Comparison of ENCODE assay signal across 8 cellular contexts in genomic region chr14:73136085-73136386, GRCh38. TPM values are rescaled to one million over a fixed set of nuclear protein-coding genes. Genes with fewer than 3 reads are reported as not detected.
DNase-seq lines count a peak whose midpoint lies in the region; ATAC-seq, FAIRE-seq and TF ChIP-seq lines count a peak whose summit lies in the region.

No MANE protein-coding gene starts in this region.

- peak overlapping the region; percentile 99 for H3K27ac Mint-ChIP-seq in activated naive CD8-positive, alpha-beta T cell treated with anti-CD3 and anti-CD28 coated beads, Interleukin-2, amount 10 ng/mL, durations not matched to agents 7 days and 5 days

- peaks cover 0 to 4% of the 10 kb centered on the region in 2 experiments for H3K36me3 ChIP-seq in SK-N-SH (replicated peaks in 1 of 2; ENCODE audit: control insufficient read depth in 1 of 2, insufficient read depth in 2 of 2, low read length in 1 of 2)
- peaks cover 0 to 2% of the 10 kb centered on the region in 2 experiments for H3K36me3 ChIP-seq in keratinocyte (ENCODE audit: control insufficient read depth in 2 of 2, extremely low read depth in 1 of 2, insufficient read depth in 2 of 2, low read length in 2 of 2)
- no peaks in the 10 kb centered on the region for H3K36me3 ChIP-seq in subcutaneous abdominal adipose tissue (ENCODE audit: control insufficient read depth in 5 of 5, insufficient read depth in 5 of 5, low read length in 5 of 5)

- no peak for FAIRE-seq in keratinocyte (lab: Jason Lieb, UNC)

- H3K9me3 Mint-ChIP-seq in activated naive CD8-positive, alpha-beta T cell treated with anti-CD3 and anti-CD28 coated beads, Interleukin-2, amount 10 ng/mL, durations not matched to agents 7 days and 5 days: peaks cover 15% of the 10 kb centered on the region

- H3K4me2 ChIP-seq in SK-N-SH (peak overlapping the region; percentile 72), keratinocyte (ENCODE audit: control insufficient read depth, extremely low read depth, insufficient read depth, low read depth, low read length) (peak overlapping the region; percentile 86)

- H3K27me3 Mint-ChIP-seq in activated naive CD8-positive, alpha-beta T cell treated with anti-CD3 and anti-CD28 coated beads, Interleukin-2, amount 10 ng/mL, durations not matched to agents 7 days and 5 days: no peaks in the 10 kb centered on the region

- ATAC-seq in SK-N-SH treated with all-trans-retinoic acid at 6 μM for 48 hours: no peak
- no peak for ATAC-seq in activated naive CD8-positive, alpha-beta T cell treated with anti-CD3 and anti-CD28 coated beads, Interleukin-2, amount 10 ng/mL, durations not matched to agents 7 days and 5 days (ENCODE audit: low read depth)
- no peak for ATAC-seq in GM18873 (IDR thresholded peaks at IDR 0.05; ENCODE audit: low FRiP score, unreplicated experiment)
- ATAC-seq in GM19035 (IDR thresholded peaks at IDR 0.05; ENCODE audit: unreplicated experiment): no peak

- TF ChIP-seq EP300 in SK-N-SH (IDR thresholded peaks at IDR 0.05; ENCODE audit: borderline replicate concordance in 1 of 2, low read depth in 1 of 2, low read length in 1 of 2): no peak

- no peaks in the 10 kb centered on the region for H3K9me3 ChIP-seq in SK-N-SH
- no peaks in the 10 kb centered on the region for H3K9me3 ChIP-seq in keratinocyte (ENCODE audit: control insufficient read depth, low read depth, low read length)
- peaks cover 0 to 2% (median 0%) of the 10 kb centered on the region in 5 donors for H3K9me3 ChIP-seq in subcutaneous abdominal adipose tissue (ENCODE audit: control insufficient read depth in 5 of 5, low read length in 5 of 5)

- H3K4me1 ChIP-seq in SK-N-SH (ENCODE audit: control insufficient read depth in 1 of 2, insufficient read depth in 2 of 2, low read depth in 1 of 2, low read length in 1 of 2): peaks cover 4 to 5% of the 10 kb centered on the region in 2 experiments; a peak in 1 of 4 replicates
- H3K4me1 ChIP-seq in keratinocyte (ENCODE audit: control insufficient read depth, extremely low read depth, insufficient read depth, low read length): peaks cover 8% of the 10 kb centered on the region
- peaks cover 9 to 19% (median 17%) of the 10 kb centered on the region in 5 donors for H3K4me1 ChIP-seq in subcutaneous abdominal adipose tissue (ENCODE audit: control insufficient read depth in 5 of 5, insufficient read depth in 5 of 5, low read length in 5 of 5)

- no peak for TF ChIP-seq CTCF in SK-N-SH (IDR thresholded peaks at IDR 0.05)
- TF ChIP-seq CTCF in keratinocyte (optimal IDR thresholded peaks at IDR 0.05 in 1 of 3, IDR thresholded peaks at IDR 0.05 in 1 of 3, conservative IDR thresholded peaks at IDR 0.05 in 1 of 3; ENCODE audit: extremely low read depth in 1 of 3, insufficient read depth in 2 of 3, low read length in 3 of 3): no peak

- H3K9ac ChIP-seq in SK-N-SH: peak overlapping the region; percentile 95; the same call in 1 of the 2 replicates
- peak overlapping the region; percentile 95 for H3K9ac ChIP-seq in keratinocyte (ENCODE audit: control insufficient read depth, extremely low read depth, insufficient read depth, low read length)
- H3K9ac ChIP-seq in subcutaneous abdominal adipose tissue (ENCODE audit: low read length in 5 of 5): peak overlapping the region in 4 of 5 donors; percentile 72 to 95 (median 84)

- dilution Hi-C loops in keratinocyte (cut with MboI; ENCODE audit: extremely low pct_ligation_motif_present, low sequenced_read_pairs): no loop called here

- DNase-seq in SK-N-SH (no peak), keratinocyte (ENCODE audit: low read depth, low spot score) (no peak), AG20443 (ENCODE audit: low spot score) (no peak)
- no peak for DNase-seq in activated naive CD8-positive, alpha-beta T cell treated with anti-CD3 and anti-CD28 coated beads, Interleukin-2, amount 10 ng/mL, durations not matched to agents 7 days and 5 days

- H3K27me3 ChIP-seq in SK-N-SH (ENCODE audit: insufficient read depth) (no peaks in the 10 kb centered on the region), keratinocyte (ENCODE audit: control insufficient read depth, extremely low read depth, insufficient read depth, low read length) (no peaks in the 10 kb centered on the region), subcutaneous abdominal adipose tissue (ENCODE audit: control insufficient read depth in 5 of 5, insufficient read depth in 4 of 5, low read length in 5 of 5) (no peaks in the 10 kb centered on the region)

- peak overlapping the region in 1 of 2 experiments; percentile 93; a peak in 1 of 4 replicates for H3K27ac ChIP-seq in SK-N-SH (ENCODE audit: low read depth in 2 of 2, low read length in 1 of 2)
- peak overlapping the region; percentile 92 for H3K27ac ChIP-seq in keratinocyte (ENCODE audit: control insufficient read depth, insufficient read depth, low read length)
- peak overlapping the region; percentile 93 for H3K27ac ChIP-seq in subcutaneous abdominal adipose tissue (ENCODE audit: low read depth, low read length)

- H3K4me3 ChIP-seq in SK-N-SH (ENCODE audit: low read depth in 2 of 2, low read length in 1 of 2): peak overlapping the region; percentile 78 to 97
- H3K4me3 ChIP-seq in keratinocyte (ENCODE audit: control insufficient read depth in 2 of 3, extremely low read depth in 1 of 3, insufficient read depth in 2 of 3, low read depth in 1 of 3, low read length in 3 of 3): peak overlapping the region; percentile 87 to 95 (median 90)
- H3K4me3 ChIP-seq in subcutaneous abdominal adipose tissue (ENCODE audit: low read depth in 1 of 5, low read length in 5 of 5): peak overlapping the region; percentile 70 to 96 (median 80)

- H3K9me1 ChIP-seq in keratinocyte (ENCODE audit: control insufficient read depth, extremely low read depth, insufficient read depth, low read length): no peaks in the 10 kb centered on the region

- CTCF ChIA-PET in SK-N-SH (lab: Yijun Ruan, JAX): no interaction called here

- peak overlapping the region; percentile 85 for H3K4me3 Mint-ChIP-seq in activated naive CD8-positive, alpha-beta T cell treated with anti-CD3 and anti-CD28 coated beads, Interleukin-2, amount 10 ng/mL, durations not matched to agents 7 days and 5 days

- TF ChIP-seq RAD21 in SK-N-SH (IDR thresholded peaks at IDR 0.05; ENCODE audit: low read length): no peak

- POLR2A ChIA-PET in SK-N-SH (lab: Yijun Ruan, JAX): interaction anchor here (0.6 to 1.6 kb wide), 3 partner anchors 8 to 77 kb away, joined by 3 to 6 read pairs (median 4); partner anchors contain the start of gene RBM25
- POLR2A ChIA-PET in activated naive CD8-positive, alpha-beta T cell treated with anti-CD3 and anti-CD28 coated beads, Interleukin-2, amount 10 ng/mL, durations not matched to agents 7 days and 5 days (lab: Charles Lee): interaction anchor here (0.6 to 1.7 kb wide), 11 partner anchors 10 to 618 kb away, joined by 3 to 15 read pairs (median 4); partner anchors contain the start of genes NUMB, RBM25, RIOX1 and ZFYVE1

- H3K4me1 Mint-ChIP-seq in activated naive CD8-positive, alpha-beta T cell treated with anti-CD3 and anti-CD28 coated beads, Interleukin-2, amount 10 ng/mL, durations not matched to agents 7 days and 5 days: peaks cover 18% of the 10 kb centered on the region

- H3K36me3 Mint-ChIP-seq in activated naive CD8-positive, alpha-beta T cell treated with anti-CD3 and anti-CD28 coated beads, Interleukin-2, amount 10 ng/mL, durations not matched to agents 7 days and 5 days: peaks cover 24% of the 10 kb centered on the region

- H3K79me2 ChIP-seq in SK-N-SH (ENCODE audit: insufficient read depth) (peaks cover 46% of the 10 kb centered on the region), keratinocyte (ENCODE audit: control insufficient read depth, insufficient read depth, low read length) (peaks cover 38% of the 10 kb centered on the region)

- no peaks in the 10 kb centered on the region for H3K9me2 ChIP-seq in SK-N-SH

- H2AFZ ChIP-seq in SK-N-SH (ENCODE audit: low read depth) (peak overlapping the region; percentile 88), keratinocyte (ENCODE audit: control insufficient read depth, low read length) (peak overlapping the region; percentile 84)

- 4% methylated on average over 15 of the region's 16 CpGs for WGBS in SK-N-SH (ENCODE audit: low lambda C conversion rate)

- peaks cover 6% of the 10 kb centered on the region for H3F3A ChIP-seq in SK-N-SH (replicated peaks; ENCODE audit: insufficient read depth)

- H4K20me1 ChIP-seq in SK-N-SH (ENCODE audit: insufficient read depth) (peaks cover 13% of the 10 kb centered on the region), keratinocyte (ENCODE audit: control insufficient read depth, extremely low read depth, insufficient read depth, low read length) (no peaks in the 10 kb centered on the region)

TF ChIP-seq in SK-N-SH, 30 proteins besides CTCF, POLR2A, EP300 and RAD21 (continues in another document):
- no peak for TF ChIP-seq TEAD4 (IDR thresholded peaks at IDR 0.05; ENCODE audit: borderline replicate concordance, insufficient read depth)
- no peak for TF ChIP-seq FOSL2 (IDR thresholded peaks at IDR 0.05; ENCODE audit: borderline replicate concordance, low read depth)
- TF ChIP-seq CHD2 (IDR thresholded peaks at IDR 0.05; ENCODE audit: low read length, partially characterized antibody): no peak

TF ChIP-seq in SK-N-SH treated with all-trans-retinoic acid at 6 μM for 48 hours, 23 proteins besides CTCF, POLR2A, EP300 and RAD21 (continues in another document):
- TF ChIP-seq SNAI2 (CRISPR knock-in tag; IDR thresholded peaks at IDR 0.05) (no peak), ZNF70 (CRISPR knock-in tag; IDR thresholded peaks at IDR 0.05) (no peak), TOX (CRISPR knock-in tag; IDR thresholded peaks at IDR 0.05; ENCODE audit: borderline replicate concordance) (no peak), OSR1 (CRISPR knock-in tag; IDR thresholded peaks at IDR 0.05) (no peak), ZFP30 (CRISPR knock-in tag; IDR thresholded peaks at IDR 0.05) (no peak)

RNA-seq across cellular contexts. Expression of gene PSEN1, which starts 0.3 kb away (rescaled TPM):
- polyA plus RNA-seq in SK-N-SH (2012; rRNA removed) (9.0 and 9.2 TPM in 2 replicates), keratinocyte (19.2 to 32.6 TPM (median 31.6 TPM) in 3 replicates)
- 11.6 and 12.6 TPM in 2 replicates for polyA plus RNA-seq in SK-N-SH (2012; cell fraction: cytosol; rRNA removed)
- 16.1 and 17.9 TPM in 2 replicates for polyA plus RNA-seq in SK-N-SH (2012; cell fraction: nucleus; rRNA removed)
- total RNA-seq in activated naive CD8-positive, alpha-beta T cell treated with anti-CD3 and anti-CD28 coated beads, Interleukin-2, amount 10 ng/mL, durations not matched to agents 7 days and 5 days: 10 to 100 TPM; 38.5 to 43.0 TPM
- polyA plus RNA-seq in keratinocyte (2011; ENCODE audit: low read depth): 54.6 TPM
- polyA plus RNA-seq in keratinocyte (2011; cell fraction: cytosol; rRNA removed): 17.0 and 20.0 TPM in 2 replicates
- polyA plus RNA-seq in keratinocyte (2011; cell fraction: nucleus; rRNA removed): 75.4 and 75.9 TPM in 2 replicates
- 47.5 and 48.6 TPM in 2 replicates for polyA plus RNA-seq in keratinocyte (2012; ENCODE audit: low replicate concordance)
- polyA minus RNA-seq in keratinocyte: 68.5 to 77.4 TPM (median 69.1 TPM) in 3 replicates
- 36.1 TPM for polyA minus RNA-seq in keratinocyte (2011; cell fraction: cytosol; rRNA and poly(A)+ RNA removed)
- polyA minus RNA-seq in keratinocyte (2011; cell fraction: nucleus; rRNA and poly(A)+ RNA removed): 36.1 and 118 TPM in 2 replicates
